In genomic region chr6:39965716-39966115, GRCh38 we compare ENCODE assay signal across 16 cellular contexts. TPM values are rescaled to one million over a fixed set of nuclear protein-coding genes. Genes with fewer than 3 reads are reported as not detected.
DNase-seq lines count a peak whose midpoint lies in the region; ATAC-seq and TF ChIP-seq lines count a peak whose summit lies in the region.
"Had no signal": no experiment of that assay in that cellular context is flagged by ENCODE, and none has a peak within 500 bp of the region (broad histone marks: within the 10 kb centered on the region; RNA-seq: fewer than 3 reads in every experiment).

No MANE protein-coding gene starts in this region.

- H3K27ac ChIP-seq in H9 (ENCODE audit: insufficient read length, low read depth, low read length) (no peak overlapping the region), VCaP (peak overlapping the region; percentile 73)
- H3K27ac ChIP-seq: BLaER1 had no signal

- no peak overlapping the region for H3K18ac ChIP-seq in H9 (ENCODE audit: insufficient read length, low read depth, low read length)

- H3K27ac Mint-ChIP-seq in H9 (no peak overlapping the region), osteocyte (ENCODE audit: unreplicated experiment) (no peak overlapping the region), T-helper 17 cell (no peak overlapping the region)
- H3K27ac Mint-ChIP-seq: CD4-positive, alpha-beta T cell; CD8-positive, alpha-beta T cell had no signal

- H2BK15ac ChIP-seq in H9 (ENCODE audit: low read depth, low read length), result no peak overlapping the region

- H3K9me3 Mint-ChIP-seq in H9 (no peaks in the 10 kb centered on the region), osteocyte (ENCODE audit: unreplicated experiment) (no peaks in the 10 kb centered on the region)
- H3K9me3 Mint-ChIP-seq: CD4-positive, alpha-beta T cell; CD8-positive, alpha-beta T cell had no signal

- no peaks in the 10 kb centered on the region for H3K36me3 Mint-ChIP-seq in H9 (ENCODE audit: insufficient read depth in 1 of 3, low read depth in 3 of 3)
- no peaks in the 10 kb centered on the region for H3K36me3 Mint-ChIP-seq in osteocyte (ENCODE audit: unreplicated experiment)
- H3K36me3 Mint-ChIP-seq in T-helper 17 cell (ENCODE audit: low read depth), result no peaks in the 10 kb centered on the region
- H3K36me3 Mint-ChIP-seq: CD8-positive, alpha-beta T cell had no signal

- H3K14ac ChIP-seq in H9 (ENCODE audit: insufficient read depth, low read length), result no peak overlapping the region

- no peaks in the 10 kb centered on the region for H3K27me3 ChIP-seq in H9 (ENCODE audit: insufficient read depth, low read length)
- H3K27me3 ChIP-seq: BLaER1 had no signal

- no peaks in the 10 kb centered on the region for H3K79me2 ChIP-seq in H9 (ENCODE audit: insufficient read depth, low read length)

- H3K4me1 ChIP-seq in H9 (ENCODE audit: insufficient read depth, low read length), result no peaks in the 10 kb centered on the region
- H3K4me1 ChIP-seq: BE2C, BLaER1 had no signal

- H2BK20ac ChIP-seq in H9 (ENCODE audit: low read depth, low read length, poor library complexity, severe bottlenecking), result no peak overlapping the region

- no peak overlapping the region for H2BK12ac ChIP-seq in H9 (ENCODE audit: insufficient read length, low read depth, low read length)

- H3K23ac ChIP-seq in H9 (ENCODE audit: insufficient read length, low read depth, low read length), result no peak overlapping the region

- H2BK120ac ChIP-seq in H9 (ENCODE audit: low read depth, low read length, poor library complexity, severe bottlenecking), result no peak overlapping the region

- no peak for TF ChIP-seq CTCF in H9 (conservative IDR thresholded peaks at IDR 0.05)
- TF ChIP-seq CTCF in VCaP (conservative IDR thresholded peaks at IDR 0.05), result no peak
- TF ChIP-seq CTCF in osteocyte (IDR thresholded peaks at IDR 0.05), result no peak

- no peak overlapping the region for H3K4ac ChIP-seq in H9 (ENCODE audit: low read depth, low read length)

- no peak overlapping the region for H3K4me2 ChIP-seq in H9 (ENCODE audit: insufficient read depth, insufficient read length, low read length)
- H3K4me2 ChIP-seq: BLaER1 had no signal

- H4K8ac ChIP-seq in H9 (replicated peaks; ENCODE audit: insufficient read length, low read depth, low read length), result peak overlapping the region; percentile 38

- no peak overlapping the region for H4K91ac ChIP-seq in H9 (ENCODE audit: insufficient read length, low read depth, low read length)

- H2BK5ac ChIP-seq in H9 (ENCODE audit: insufficient read length, low read length), result no peak overlapping the region

- H4K5ac ChIP-seq in H9 (ENCODE audit: insufficient read length, low read depth, low read length), result no peak overlapping the region

- H3K4me1 Mint-ChIP-seq in H9 (no peaks in the 10 kb centered on the region), osteocyte (ENCODE audit: unreplicated experiment) (peaks cover 17% of the 10 kb centered on the region), T-helper 17 cell (no peaks in the 10 kb centered on the region)

- H3T11ph ChIP-seq in H9 (ENCODE audit: low read length), result no peak overlapping the region

- no peak for ATAC-seq in T-helper 17 cell
- ATAC-seq: CD8-positive, alpha-beta T cell had no signal

- no peaks in the 10 kb centered on the region for H3K79me1 ChIP-seq in H9 (ENCODE audit: insufficient read depth, low read depth, low read length, poor library complexity, severe bottlenecking)

- H4K20me1 ChIP-seq in H9 (ENCODE audit: control insufficient read depth, insufficient read depth, insufficient read length), result no peaks in the 10 kb centered on the region
- H4K20me1 ChIP-seq: BLaER1 had no signal

- WGBS in H9 (ENCODE audit: extremely low coverage, insufficient read length, low lambda C conversion rate), result no CpG with 5 or more reads among the region's 2 CpGs

- no peak overlapping the region for H3K9ac ChIP-seq in H9 (ENCODE audit: extremely low read depth, insufficient read length, low read length)
- H3K9ac ChIP-seq: BLaER1 had no signal

- no peak overlapping the region for H3K56ac ChIP-seq in H9 (ENCODE audit: insufficient read length, low read depth, low read length)

- DNase-seq in H9, result no peak
- no peak for DNase-seq in osteocyte (ENCODE audit: extremely low spot score, unreplicated experiment)
- DNase-seq in T-helper 17 cell, result no peak
- DNase-seq in cerebellum (ENCODE audit: low spot score), result no peak
- DNase-seq: 8988T; ACHN; BE2C; C1 segment of cervical spinal cord; Caco-2; Calu3; CD4-positive, alpha-beta T cell; CD8-positive, alpha-beta T cell; DMS79 treated with DMSO at 0.1 percent for 48 hours; GF-D8 had no signal

- no peak overlapping the region for H2AFZ ChIP-seq in H9 (ENCODE audit: low read length)

- H3K4me3 Mint-ChIP-seq in H9 (no peak overlapping the region), osteocyte (ENCODE audit: unreplicated experiment) (no peak overlapping the region), T-helper 17 cell (no peak overlapping the region)
- H3K4me3 Mint-ChIP-seq: CD4-positive, alpha-beta T cell; CD8-positive, alpha-beta T cell had no signal

- no peak overlapping the region for H2AK5ac ChIP-seq in H9 (ENCODE audit: insufficient read length, low read length)

- H3K23me2 ChIP-seq in H9 (ENCODE audit: insufficient read length, low read depth, low read length, poor library complexity, severe bottlenecking), result no peaks in the 10 kb centered on the region

- H3K9me3 ChIP-seq in H9 (ENCODE audit: control insufficient read depth, low read depth, low read length) (no peaks in the 10 kb centered on the region), T-helper 17 cell (ENCODE audit: control insufficient read depth, low read length, poor library complexity, severe bottlenecking) (no peaks in the 10 kb centered on the region)
- H3K9me3 ChIP-seq: BE2C had no signal

- H3K27me3 Mint-ChIP-seq in H9 (ENCODE audit: low read depth) (peaks cover 4% of the 10 kb centered on the region; the same call in 1 of the 2 replicates), osteocyte (ENCODE audit: unreplicated experiment) (peaks cover 25% of the 10 kb centered on the region), T-helper 17 cell (peaks cover 10% of the 10 kb centered on the region)

RNA-seq across cellular contexts. Expression of gene MOCS1, which starts 31.5 kb away (rescaled TPM):
- total RNA-seq in H9 (2021) (14.0 and 15.2 TPM in 2 replicates), osteocyte (14.9 and 15.1 TPM in 2 replicates), T-helper 17 cell (under 1 TPM; 0.37 to 0.52 TPM), cerebellum (7.2 TPM)
